ENCODE assay signal across 8 cellular contexts in the genomic region with DNA sequence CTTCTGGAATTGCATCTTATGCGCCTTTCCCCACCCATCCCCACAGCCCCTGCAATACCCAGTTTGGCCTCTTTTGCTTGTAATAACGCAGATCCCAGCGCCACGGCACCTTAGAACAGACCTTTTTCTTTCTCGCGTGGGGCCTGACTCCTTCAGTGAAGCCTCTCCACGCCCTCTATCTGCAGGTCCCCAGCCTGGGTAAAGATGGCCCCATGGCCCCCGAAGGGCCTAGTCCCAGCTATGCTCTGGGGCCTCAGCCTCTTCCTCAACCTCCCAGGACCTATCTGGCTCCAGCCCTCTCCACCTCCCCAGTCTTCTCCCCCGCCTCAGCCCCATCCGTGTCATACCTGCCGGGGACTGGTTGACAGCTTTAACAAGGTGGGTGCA. TPM values are rescaled to one million over a fixed set of nuclear protein-coding genes. Genes with fewer than 3 reads are reported as not detected.
DNase-seq lines count a peak whose midpoint lies in the region; ATAC-seq and TF ChIP-seq lines count a peak whose summit lies in the region.

No MANE protein-coding gene starts in this region.

- peak overlapping the region; percentile 82 for H2AFZ ChIP-seq in fibroblast of lung (ENCODE audit: low read length)

- no peaks in the 10 kb centered on the region for H3K27me3 Mint-ChIP-seq in activated T-cell treated with anti-CD3 and anti-CD28 coated beads, Interleukin-2, amount 50 U/mL, for 24 hours

- H4K20me1 ChIP-seq in fibroblast of lung (ENCODE audit: control insufficient read depth, extremely low read depth, insufficient read depth, low read length): no peaks in the 10 kb centered on the region

- no peaks in the 10 kb centered on the region for H3K9me3 ChIP-seq in fibroblast of lung (ENCODE audit: control insufficient read depth, insufficient read depth, low read depth, low read length)

- peak overlapping the region; percentile 94 for H3K4me3 Mint-ChIP-seq in activated T-cell treated with anti-CD3 and anti-CD28 coated beads, Interleukin-2, amount 50 U/mL, for 24 hours

- H3K4me3 ChIP-seq in fibroblast of lung (replicated peaks in 1 of 4; ENCODE audit: control extremely low read depth in 1 of 4, insufficient read depth in 1 of 4, low read depth in 3 of 4, low read length in 4 of 4): peak overlapping the region; percentile 64 to 77 (median 70)
- peak overlapping the region; percentile 76 for H3K4me3 ChIP-seq in retinal pigment epithelial cell (ENCODE audit: low read length)

- H3K27ac Mint-ChIP-seq in activated T-cell treated with anti-CD3 and anti-CD28 coated beads, Interleukin-2, amount 50 U/mL, for 24 hours: peak overlapping the region; percentile 97

- DNase-seq in activated T-cell treated with anti-CD3 and anti-CD28 coated beads, Interleukin-2, amount 50 U/mL, for 24 hours: no peak
- DNase-seq in activated T-cell treated with anti-CD3 and anti-CD28 coated beads for 4 hours (no peak), T-helper 9 cell (peak; percentile 21), fibroblast of lung (ENCODE audit: low read depth in 2 of 2) (no peak), retinal pigment epithelial cell (ENCODE audit: low read depth) (no peak), NCI-H226 (no peak)

- peaks cover 5% of the 10 kb centered on the region for H3K4me1 ChIP-seq in fibroblast of lung (ENCODE audit: control insufficient read depth, extremely low read depth, insufficient read depth, low read length)

- peak overlapping the region; percentile 87 for H3K9ac ChIP-seq in fibroblast of lung (ENCODE audit: insufficient read depth, low read length)

- TF ChIP-seq CTCF in fibroblast of lung (conservative IDR thresholded peaks at IDR 0.05 in 1 of 2, IDR thresholded peaks at IDR 0.05 in 1 of 2; ENCODE audit: low read depth in 1 of 2, low read length in 2 of 2): peak in 1 of 2 donors; percentile 25
- peak; percentile 27 for TF ChIP-seq CTCF in retinal pigment epithelial cell (conservative IDR thresholded peaks at IDR 0.05; ENCODE audit: low read depth, low read length)

- peaks cover 40% of the 10 kb centered on the region for H3K4me1 Mint-ChIP-seq in activated T-cell treated with anti-CD3 and anti-CD28 coated beads, Interleukin-2, amount 50 U/mL, for 24 hours (ENCODE audit: low read depth)

- ATAC-seq in GM19328 (IDR thresholded peaks at IDR 0.05; ENCODE audit: unreplicated experiment): no peak
- ATAC-seq in GM19351 (IDR thresholded peaks at IDR 0.05; ENCODE audit: unreplicated experiment): no peak

- peak overlapping the region; percentile 84 for H3K27ac ChIP-seq in fibroblast of lung (ENCODE audit: insufficient read depth, low read length)

- H3K36me3 Mint-ChIP-seq in activated T-cell treated with anti-CD3 and anti-CD28 coated beads, Interleukin-2, amount 50 U/mL, for 24 hours (ENCODE audit: low read depth): peaks cover 33% of the 10 kb centered on the region

- H3K27me3 ChIP-seq in fibroblast of lung (ENCODE audit: control insufficient read depth, insufficient read depth, low read length): no peaks in the 10 kb centered on the region

- H3K4me2 ChIP-seq in fibroblast of lung (ENCODE audit: extremely low read depth, insufficient read depth, low read length): peak overlapping the region; percentile 95

- no peaks in the 10 kb centered on the region for H3K79me2 ChIP-seq in fibroblast of lung (ENCODE audit: control insufficient read depth, insufficient read depth, low read length)

- H3K36me3 ChIP-seq in fibroblast of lung (ENCODE audit: control insufficient read depth, insufficient read depth, low read length): peaks cover 3% of the 10 kb centered on the region

- H3K9me3 Mint-ChIP-seq in activated T-cell treated with anti-CD3 and anti-CD28 coated beads, Interleukin-2, amount 50 U/mL, for 24 hours: no peaks in the 10 kb centered on the region

RNA-seq across cellular contexts. Expression of a gene that starts 0.6 kb away (rescaled TPM):
- total RNA-seq in fibroblast of lung: 15.7 and 50.2 TPM in 2 replicates
- polyA plus RNA-seq in fibroblast of lung: 23.8 and 24.2 TPM in 2 replicates
- 16.4 and 20.3 TPM in 2 replicates for polyA plus RNA-seq in fibroblast of lung (2012)
- 27.8 and 36.3 TPM in 2 replicates for polyA minus RNA-seq in fibroblast of lung (ENCODE audit: low replicate concordance)

RNA-seq across cellular contexts. Expression of a gene that starts 17.3 kb away (rescaled TPM):
- 17.5 and 21.3 TPM in 2 replicates for total RNA-seq in fibroblast of lung
- polyA plus RNA-seq in fibroblast of lung: 14.5 and 17.1 TPM in 2 replicates
- polyA plus RNA-seq in fibroblast of lung (2012): 20.7 and 21.2 TPM in 2 replicates
- polyA minus RNA-seq in fibroblast of lung (ENCODE audit: low replicate concordance): 46.9 and 57.3 TPM in 2 replicates

RNA-seq across cellular contexts. Expression of a gene that starts 18.0 kb away (rescaled TPM):
- total RNA-seq in fibroblast of lung: 1.5 and 3.8 TPM in 2 replicates
- 3.1 and 4.5 TPM in 2 replicates for polyA plus RNA-seq in fibroblast of lung
- 3.6 and 5.4 TPM in 2 replicates for polyA plus RNA-seq in fibroblast of lung (2012)
- 12.7 and 14.5 TPM in 2 replicates for polyA minus RNA-seq in fibroblast of lung (ENCODE audit: low replicate concordance)

RNA-seq across cellular contexts. Expression of a gene that starts 31.6 kb away (rescaled TPM):
- total RNA-seq in fibroblast of lung: 0.26 and 0.99 TPM in 2 replicates
- 1.9 and 2.6 TPM in 2 replicates for polyA plus RNA-seq in fibroblast of lung
- polyA plus RNA-seq in fibroblast of lung (2012): 2.0 and 3.1 TPM in 2 replicates
- 7.4 and 11.1 TPM in 2 replicates for polyA minus RNA-seq in fibroblast of lung (ENCODE audit: low replicate concordance)

RNA-seq across cellular contexts. Expression of a gene that starts 43.8 kb away (rescaled TPM):
- 30.6 and 33.9 TPM in 2 replicates for total RNA-seq in fibroblast of lung
- 36.6 and 44.9 TPM in 2 replicates for polyA plus RNA-seq in fibroblast of lung
- polyA plus RNA-seq in fibroblast of lung (2012): 26.0 and 35.1 TPM in 2 replicates
- 31.1 and 42.0 TPM in 2 replicates for polyA minus RNA-seq in fibroblast of lung (ENCODE audit: low replicate concordance)
